10 cellular contexts compared by ENCODE assay signal in the genomic region with DNA sequence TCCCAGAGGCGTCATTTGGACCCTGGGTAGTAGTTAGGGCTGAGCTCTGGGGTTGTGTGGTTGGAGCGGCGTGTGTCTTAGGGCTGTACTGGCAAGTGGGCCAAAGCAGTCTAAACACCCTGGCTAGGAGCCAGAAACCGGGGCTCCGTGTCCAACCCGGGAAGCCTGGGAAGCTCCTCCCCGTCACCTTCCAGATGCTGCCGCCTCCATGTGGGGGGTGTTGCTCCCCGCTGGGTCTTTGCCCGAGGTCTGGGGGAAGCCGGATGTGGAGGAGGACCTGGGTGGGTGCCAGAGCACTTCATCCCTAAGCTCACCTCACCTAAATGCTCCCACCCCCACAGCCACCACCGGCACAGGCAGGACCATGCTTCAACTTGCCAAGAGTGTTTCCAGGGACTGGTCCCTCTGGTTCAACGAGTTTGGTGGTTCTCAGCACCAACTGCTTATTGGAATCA. TPM values are rescaled to one million over a fixed set of nuclear protein-coding genes. Genes with fewer than 3 reads are reported as not detected.
DNase-seq lines count a peak whose midpoint lies in the region; ATAC-seq and TF ChIP-seq lines count a peak whose summit lies in the region.
"Had no signal": no experiment of that assay in that cellular context is flagged by ENCODE, and none has a peak within 500 bp of the region (broad histone marks: within the 10 kb centered on the region; RNA-seq: fewer than 3 reads in every experiment).

No MANE protein-coding gene starts in this region.

- H3K9me3 ChIP-seq in SK-N-SH (no peaks in the 10 kb centered on the region), upper lobe of left lung (no peaks in the 10 kb centered on the region)

- 63% methylated on average over 3 of the region's 13 CpGs for WGBS in SK-N-SH (ENCODE audit: low lambda C conversion rate)
- 28 to 38% methylated on average over 9 to 12 of the region's 13 CpGs for WGBS in upper lobe of left lung, 2 donors

- H3F3A ChIP-seq in SK-N-SH (replicated peaks; ENCODE audit: insufficient read depth): no peaks in the 10 kb centered on the region

- DNase-seq in SK-N-SH (peak; percentile 59), kidney glomerular epithelial cell (lab: John Stamatoyannopoulos, UW) (peak; percentile 11), upper lobe of left lung (peak; percentile 60 to 78), cerebellum (ENCODE audit: low spot score) (no peak), progenitor cell of endocrine pancreas (ENCODE audit: low spot score, unreplicated experiment) (no peak)
- DNase-seq: activated naive CD8-positive, alpha-beta T cell treated with anti-CD3 and anti-CD28 coated beads, Interleukin-2, amount 10 ng/mL, durations not matched to agents 7 days and 5 days; naive thymus-derived CD8-positive, alpha-beta T cell had no signal

- H3K9ac ChIP-seq in SK-N-SH: no peak overlapping the region

- no peak overlapping the region; a peak in 1 of 4 replicates for H3K27ac ChIP-seq in SK-N-SH (ENCODE audit: low read depth in 2 of 2, low read length in 1 of 2)
- H3K27ac ChIP-seq in VCaP: peak overlapping the region; percentile 89
- peak overlapping the region in 2 of 4 donors; percentile 7 to 31 for H3K27ac ChIP-seq in upper lobe of left lung

- POLR2A ChIA-PET in SK-N-SH (lab: Yijun Ruan, JAX): interaction anchor here (0.8 kb wide), 1 partner anchor 9 kb away, joined by 3 read pairs; no protein-coding TSS in a partner anchor

- H3K9me2 ChIP-seq in SK-N-SH: no peaks in the 10 kb centered on the region

- ATAC-seq in SK-N-SH treated with all-trans-retinoic acid at 6 μM for 48 hours: no peak
- ATAC-seq in upper lobe of left lung (ENCODE audit: low FRiP score in 2 of 2): peak; percentile 48 to 66
- ATAC-seq in GM19467 (IDR thresholded peaks at IDR 0.05; ENCODE audit: unreplicated experiment): no peak
- ATAC-seq: naive thymus-derived CD8-positive, alpha-beta T cell had no signal

- no peaks in the 10 kb centered on the region for H3K27me3 Mint-ChIP-seq in progenitor cell of endocrine pancreas
- H3K27me3 Mint-ChIP-seq: activated naive CD8-positive, alpha-beta T cell treated with anti-CD3 and anti-CD28 coated beads, Interleukin-2, amount 10 ng/mL, durations not matched to agents 7 days and 5 days; naive thymus-derived CD8-positive, alpha-beta T cell had no signal

- H3K4me3 ChIP-seq in SK-N-SH (ENCODE audit: low read depth in 2 of 2, low read length in 1 of 2) (no peak overlapping the region), upper lobe of left lung (peak overlapping the region in 1 of 4 donors; percentile 7)

- H3K4me1 ChIP-seq in SK-N-SH (ENCODE audit: control insufficient read depth in 1 of 2, insufficient read depth in 2 of 2, low read depth in 1 of 2, low read length in 1 of 2) (peaks cover 10 to 39% of the 10 kb centered on the region in 2 experiments; a peak in 3 of 4 replicates), upper lobe of left lung (peaks cover 20 to 30% (median 28%) of the 10 kb centered on the region in 4 donors)

- TF ChIP-seq RAD21 in SK-N-SH (IDR thresholded peaks at IDR 0.05; ENCODE audit: low read length): no peak

- H3K36me3 Mint-ChIP-seq in progenitor cell of endocrine pancreas (ENCODE audit: insufficient read depth): peaks cover 4% of the 10 kb centered on the region

- peaks cover 26% of the 10 kb centered on the region for H3K4me1 Mint-ChIP-seq in progenitor cell of endocrine pancreas (ENCODE audit: low read depth)

- no peaks in the 10 kb centered on the region for H3K27me3 ChIP-seq in SK-N-SH (ENCODE audit: insufficient read depth)
- no peaks in the 10 kb centered on the region for H3K27me3 ChIP-seq in upper lobe of left lung

- TF ChIP-seq CTCF in SK-N-SH (IDR thresholded peaks at IDR 0.05) (no peak), VCaP (conservative IDR thresholded peaks at IDR 0.05) (no peak), upper lobe of left lung (IDR thresholded peaks at IDR 0.05) (no peak), progenitor cell of endocrine pancreas (IDR thresholded peaks at IDR 0.05; ENCODE audit: unreplicated experiment) (no peak)

- no peak overlapping the region for H3K4me3 Mint-ChIP-seq in progenitor cell of endocrine pancreas (ENCODE audit: low read depth)
- H3K4me3 Mint-ChIP-seq: activated naive CD8-positive, alpha-beta T cell treated with anti-CD3 and anti-CD28 coated beads, Interleukin-2, amount 10 ng/mL, durations not matched to agents 7 days and 5 days; naive thymus-derived CD8-positive, alpha-beta T cell had no signal

- TF ChIP-seq EP300 in SK-N-SH (IDR thresholded peaks at IDR 0.05; ENCODE audit: borderline replicate concordance in 1 of 2, low read depth in 1 of 2, low read length in 1 of 2): no peak
- no peak for TF ChIP-seq EP300 in upper lobe of left lung (IDR thresholded peaks at IDR 0.05)

- no peaks in the 10 kb centered on the region for H3K79me2 ChIP-seq in SK-N-SH (ENCODE audit: insufficient read depth)

- no peak overlapping the region for H3K27ac Mint-ChIP-seq in progenitor cell of endocrine pancreas
- H3K27ac Mint-ChIP-seq: activated naive CD8-positive, alpha-beta T cell treated with anti-CD3 and anti-CD28 coated beads, Interleukin-2, amount 10 ng/mL, durations not matched to agents 7 days and 5 days had no signal

- no peak overlapping the region for H2AFZ ChIP-seq in SK-N-SH (ENCODE audit: low read depth)

- CTCF ChIA-PET in SK-N-SH (lab: Yijun Ruan, JAX): interaction anchor here (1.0 to 1.6 kb wide), 2 partner anchors 22 to 162 kb away, joined by 3 to 4 read pairs; no protein-coding TSS in a partner anchor

- peaks cover 0 to 16% of the 10 kb centered on the region in 2 experiments for H3K36me3 ChIP-seq in SK-N-SH (replicated peaks in 1 of 2; ENCODE audit: control insufficient read depth in 1 of 2, insufficient read depth in 2 of 2, low read length in 1 of 2)
- H3K36me3 ChIP-seq in upper lobe of left lung: no peaks in the 10 kb centered on the region

- TF ChIP-seq POLR2A in upper lobe of left lung (IDR thresholded peaks at IDR 0.05): no peak

- no peak overlapping the region for H3K4me2 ChIP-seq in SK-N-SH

- H4K20me1 ChIP-seq in SK-N-SH (ENCODE audit: insufficient read depth): no peaks in the 10 kb centered on the region; the same call in 1 of the 2 replicates

- H3K9me3 Mint-ChIP-seq in progenitor cell of endocrine pancreas (ENCODE audit: low read depth): no peaks in the 10 kb centered on the region
- H3K9me3 Mint-ChIP-seq: activated naive CD8-positive, alpha-beta T cell treated with anti-CD3 and anti-CD28 coated beads, Interleukin-2, amount 10 ng/mL, durations not matched to agents 7 days and 5 days; naive thymus-derived CD8-positive, alpha-beta T cell had no signal

TF ChIP-seq in SK-N-SH, 30 proteins besides CTCF, POLR2A, EP300 and RAD21 (continues in another document):
- TF ChIP-seq TCF12 (IDR thresholded peaks at IDR 0.05) (no peak), TEAD4 (IDR thresholded peaks at IDR 0.05; ENCODE audit: borderline replicate concordance, insufficient read depth) (no peak), GABPA (IDR thresholded peaks at IDR 0.05; ENCODE audit: low read depth) (no peak), MEF2A (IDR thresholded peaks at IDR 0.05; ENCODE audit: borderline replicate concordance, low read depth) (no peak)
- TF ChIP-seq, protein P1, sequence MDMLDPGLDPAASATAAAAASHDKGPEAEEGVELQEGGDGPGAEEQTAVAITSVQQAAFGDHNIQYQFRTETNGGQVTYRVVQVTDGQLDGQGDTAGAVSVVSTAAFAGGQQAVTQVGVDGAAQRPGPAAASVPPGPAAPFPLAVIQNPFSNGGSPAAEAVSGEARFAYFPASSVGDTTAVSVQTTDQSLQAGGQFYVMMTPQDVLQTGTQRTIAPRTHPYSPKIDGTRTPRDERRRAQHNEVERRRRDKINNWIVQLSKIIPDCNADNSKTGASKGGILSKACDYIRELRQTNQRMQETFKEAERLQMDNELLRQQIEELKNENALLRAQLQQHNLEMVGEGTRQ (IDR thresholded peaks at IDR 0.05; ENCODE audit: borderline replicate concordance, low read depth, low read length): no peak
- TF ChIP-seq, protein P2, sequence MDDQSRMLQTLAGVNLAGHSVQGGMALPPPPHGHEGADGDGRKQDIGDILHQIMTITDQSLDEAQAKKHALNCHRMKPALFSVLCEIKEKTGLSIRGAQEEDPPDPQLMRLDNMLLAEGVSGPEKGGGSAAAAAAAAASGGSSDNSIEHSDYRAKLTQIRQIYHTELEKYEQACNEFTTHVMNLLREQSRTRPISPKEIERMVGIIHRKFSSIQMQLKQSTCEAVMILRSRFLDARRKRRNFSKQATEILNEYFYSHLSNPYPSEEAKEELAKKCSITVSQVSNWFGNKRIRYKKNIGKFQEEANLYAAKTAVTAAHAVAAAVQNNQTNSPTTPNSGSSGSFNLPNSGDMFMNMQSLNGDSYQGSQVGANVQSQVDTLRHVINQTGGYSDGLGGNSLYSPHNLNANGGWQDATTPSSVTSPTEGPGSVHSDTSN (IDR thresholded peaks at IDR 0.05): no peak

TF ChIP-seq in SK-N-SH treated with all-trans-retinoic acid at 6 μM for 48 hours, 23 proteins besides CTCF, POLR2A, EP300 and RAD21:
- no peak for TF ChIP-seq GLIS3 (CRISPR knock-in tag; IDR thresholded peaks at IDR 0.05)
- no peak for TF ChIP-seq ZNF8 (CRISPR knock-in tag; IDR thresholded peaks at IDR 0.05)
- TF ChIP-seq TCF4 (CRISPR knock-in tag; IDR thresholded peaks at IDR 0.05; ENCODE audit: borderline replicate concordance): no peak
- no peak for TF ChIP-seq ZNF565 (CRISPR knock-in tag; conservative IDR thresholded peaks at IDR 0.05; ENCODE audit: low read depth)
- TF ChIP-seq ISL1 (CRISPR knock-in tag; IDR thresholded peaks at IDR 0.05): no peak
- TF ChIP-seq, protein P3, sequence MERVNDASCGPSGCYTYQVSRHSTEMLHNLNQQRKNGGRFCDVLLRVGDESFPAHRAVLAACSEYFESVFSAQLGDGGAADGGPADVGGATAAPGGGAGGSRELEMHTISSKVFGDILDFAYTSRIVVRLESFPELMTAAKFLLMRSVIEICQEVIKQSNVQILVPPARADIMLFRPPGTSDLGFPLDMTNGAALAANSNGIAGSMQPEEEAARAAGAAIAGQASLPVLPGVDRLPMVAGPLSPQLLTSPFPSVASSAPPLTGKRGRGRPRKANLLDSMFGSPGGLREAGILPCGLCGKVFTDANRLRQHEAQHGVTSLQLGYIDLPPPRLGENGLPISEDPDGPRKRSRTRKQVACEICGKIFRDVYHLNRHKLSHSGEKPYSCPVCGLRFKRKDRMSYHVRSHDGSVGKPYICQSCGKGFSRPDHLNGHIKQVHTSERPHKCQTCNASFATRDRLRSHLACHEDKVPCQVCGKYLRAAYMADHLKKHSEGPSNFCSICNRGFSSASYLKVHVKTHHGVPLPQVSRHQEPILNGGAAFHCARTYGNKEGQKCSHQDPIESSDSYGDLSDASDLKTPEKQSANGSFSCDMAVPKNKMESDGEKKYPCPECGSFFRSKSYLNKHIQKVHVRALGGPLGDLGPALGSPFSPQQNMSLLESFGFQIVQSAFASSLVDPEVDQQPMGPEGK (CRISPR knock-in tag; IDR thresholded peaks at IDR 0.05; ENCODE audit: borderline replicate concordance): no peak

RNA-seq across cellular contexts. Expression of a gene that starts 25.4 kb away (rescaled TPM):
- 1.6 TPM in 2 replicates for polyA plus RNA-seq in SK-N-SH (2012; rRNA removed)
- polyA plus RNA-seq in SK-N-SH (2012; cell fraction: cytosol; rRNA removed): 1.5 and 1.6 TPM in 2 replicates
- polyA plus RNA-seq in SK-N-SH (2012; cell fraction: nucleus; rRNA removed): 7.2 and 8.0 TPM in 2 replicates
- total RNA-seq in upper lobe of left lung (10 to 100 TPM; 17.3 to 53.4 (median 23.6) TPM), cerebellum (22.0 TPM), progenitor cell of endocrine pancreas (38.2 and 40.7 TPM in 2 replicates)

Comparison
In these comparisons a context has a peak if more than half of its experiments do, and no peak if none do; other contexts are left out.
1. DNase-seq: peak in SK-N-SH (single experiment), kidney glomerular epithelial cell (single experiment) and upper lobe of left lung (2 of 2); none in cerebellum (single experiment) and progenitor cell of endocrine pancreas (single experiment).
2. ATAC-seq: peak in upper lobe of left lung (2 of 2); none in SK-N-SH treated with all-trans-retinoic acid at 6 μM for 48 hours (single experiment) and GM19467 (single experiment).